ENCODE assay signal across 1 cellular context in the genomic region with DNA sequence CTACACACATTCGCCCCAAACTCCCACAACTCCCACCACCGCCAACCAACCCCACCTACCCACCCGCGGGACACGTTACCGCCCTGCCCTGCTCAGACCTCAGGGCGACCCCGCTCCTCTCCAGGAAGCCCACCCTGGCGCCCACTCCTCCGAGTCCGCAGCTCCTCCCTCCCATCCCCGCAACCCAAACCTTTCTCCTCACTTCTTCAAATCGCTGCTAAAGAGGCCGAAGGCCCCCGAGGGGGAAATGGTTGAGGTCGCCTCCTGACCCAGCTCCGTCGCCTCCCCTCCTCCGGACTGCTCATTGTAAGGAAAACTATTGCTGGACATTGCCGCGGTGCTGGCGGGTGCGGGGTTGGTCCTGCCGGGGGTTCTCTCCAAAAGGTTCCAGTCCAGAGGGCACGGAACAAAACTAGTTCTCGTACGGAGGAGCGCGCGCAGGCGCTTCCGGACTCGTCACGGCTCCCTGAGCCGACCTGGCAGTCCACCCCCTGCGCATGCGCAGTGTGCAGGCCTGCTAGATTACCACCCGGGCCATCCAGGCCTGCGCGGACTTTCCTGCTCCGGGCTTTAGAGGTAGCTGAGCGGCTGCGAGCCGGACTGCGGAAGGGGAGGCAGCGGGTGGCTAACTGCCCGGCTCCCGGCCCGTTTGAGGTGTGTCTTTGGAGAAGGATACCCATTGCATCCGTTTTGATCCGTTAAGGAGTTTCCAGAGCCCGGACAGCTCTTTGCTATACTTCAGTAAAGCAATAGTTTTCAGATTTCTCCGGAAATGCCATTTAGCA.
TF ChIP-seq lines count a peak whose summit lies in the region.

A gene with protein sequence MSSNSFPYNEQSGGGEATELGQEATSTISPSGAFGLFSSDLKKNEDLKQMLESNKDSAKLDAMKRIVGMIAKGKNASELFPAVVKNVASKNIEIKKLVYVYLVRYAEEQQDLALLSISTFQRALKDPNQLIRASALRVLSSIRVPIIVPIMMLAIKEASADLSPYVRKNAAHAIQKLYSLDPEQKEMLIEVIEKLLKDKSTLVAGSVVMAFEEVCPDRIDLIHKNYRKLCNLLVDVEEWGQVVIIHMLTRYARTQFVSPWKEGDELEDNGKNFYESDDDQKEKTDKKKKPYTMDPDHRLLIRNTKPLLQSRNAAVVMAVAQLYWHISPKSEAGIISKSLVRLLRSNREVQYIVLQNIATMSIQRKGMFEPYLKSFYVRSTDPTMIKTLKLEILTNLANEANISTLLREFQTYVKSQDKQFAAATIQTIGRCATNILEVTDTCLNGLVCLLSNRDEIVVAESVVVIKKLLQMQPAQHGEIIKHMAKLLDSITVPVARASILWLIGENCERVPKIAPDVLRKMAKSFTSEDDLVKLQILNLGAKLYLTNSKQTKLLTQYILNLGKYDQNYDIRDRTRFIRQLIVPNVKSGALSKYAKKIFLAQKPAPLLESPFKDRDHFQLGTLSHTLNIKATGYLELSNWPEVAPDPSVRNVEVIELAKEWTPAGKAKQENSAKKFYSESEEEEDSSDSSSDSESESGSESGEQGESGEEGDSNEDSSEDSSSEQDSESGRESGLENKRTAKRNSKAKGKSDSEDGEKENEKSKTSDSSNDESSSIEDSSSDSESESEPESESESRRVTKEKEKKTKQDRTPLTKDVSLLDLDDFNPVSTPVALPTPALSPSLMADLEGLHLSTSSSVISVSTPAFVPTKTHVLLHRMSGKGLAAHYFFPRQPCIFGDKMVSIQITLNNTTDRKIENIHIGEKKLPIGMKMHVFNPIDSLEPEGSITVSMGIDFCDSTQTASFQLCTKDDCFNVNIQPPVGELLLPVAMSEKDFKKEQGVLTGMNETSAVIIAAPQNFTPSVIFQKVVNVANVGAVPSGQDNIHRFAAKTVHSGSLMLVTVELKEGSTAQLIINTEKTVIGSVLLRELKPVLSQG (minus strand): TSS at position 449 of the 785 bp plus-strand sequence. CDS start 119 bp downstream, at position 330.

TF ChIP-seq in HepG2, 621 proteins besides CTCF, POLR2A, EP300 and RAD21 (continued from another document and continues in another):
- TF ChIP-seq, protein P1, sequence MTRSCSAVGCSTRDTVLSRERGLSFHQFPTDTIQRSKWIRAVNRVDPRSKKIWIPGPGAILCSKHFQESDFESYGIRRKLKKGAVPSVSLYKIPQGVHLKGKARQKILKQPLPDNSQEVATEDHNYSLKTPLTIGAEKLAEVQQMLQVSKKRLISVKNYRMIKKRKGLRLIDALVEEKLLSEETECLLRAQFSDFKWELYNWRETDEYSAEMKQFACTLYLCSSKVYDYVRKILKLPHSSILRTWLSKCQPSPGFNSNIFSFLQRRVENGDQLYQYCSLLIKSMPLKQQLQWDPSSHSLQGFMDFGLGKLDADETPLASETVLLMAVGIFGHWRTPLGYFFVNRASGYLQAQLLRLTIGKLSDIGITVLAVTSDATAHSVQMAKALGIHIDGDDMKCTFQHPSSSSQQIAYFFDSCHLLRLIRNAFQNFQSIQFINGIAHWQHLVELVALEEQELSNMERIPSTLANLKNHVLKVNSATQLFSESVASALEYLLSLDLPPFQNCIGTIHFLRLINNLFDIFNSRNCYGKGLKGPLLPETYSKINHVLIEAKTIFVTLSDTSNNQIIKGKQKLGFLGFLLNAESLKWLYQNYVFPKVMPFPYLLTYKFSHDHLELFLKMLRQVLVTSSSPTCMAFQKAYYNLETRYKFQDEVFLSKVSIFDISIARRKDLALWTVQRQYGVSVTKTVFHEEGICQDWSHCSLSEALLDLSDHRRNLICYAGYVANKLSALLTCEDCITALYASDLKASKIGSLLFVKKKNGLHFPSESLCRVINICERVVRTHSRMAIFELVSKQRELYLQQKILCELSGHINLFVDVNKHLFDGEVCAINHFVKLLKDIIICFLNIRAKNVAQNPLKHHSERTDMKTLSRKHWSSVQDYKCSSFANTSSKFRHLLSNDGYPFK (CRISPR knock-in tag; IDR thresholded peaks at IDR 0.05; ENCODE audit: borderline replicate concordance): peak; percentile 79; the same call in 1 of the 2 replicates
- TF ChIP-seq PAWR (CRISPR knock-in tag; IDR thresholded peaks at IDR 0.05; ENCODE audit: borderline replicate concordance) (no peak), CBX1 (IDR thresholded peaks at IDR 0.05; ENCODE audit: low read depth) (no peak), SYNCRIP (IDR thresholded peaks at IDR 0.05; ENCODE audit: insufficient read depth, low read depth, low read length) (no peak), ZNF564 (CRISPR knock-in tag; IDR thresholded peaks at IDR 0.05) (peak; percentile 40; the same call in 1 of the 2 replicates), CREM (IDR thresholded peaks at IDR 0.05) (peak; percentile 62), CREM (CRISPR knock-in tag; IDR thresholded peaks at IDR 0.05) (no peak), HOXA5 (CRISPR knock-in tag; IDR thresholded peaks at IDR 0.05) (peak; percentile 75; the same call in 1 of the 2 replicates), ZNF460 (CRISPR knock-in tag; IDR thresholded peaks at IDR 0.05; ENCODE audit: borderline replicate concordance) (no peak; the same call in 1 of the 2 replicates), ZNF577 (CRISPR knock-in tag; IDR thresholded peaks at IDR 0.05; ENCODE audit: borderline replicate concordance, low read depth) (no peak), CBX2 (IDR thresholded peaks at IDR 0.05; ENCODE audit: low read depth, low read length) (no peak), CBX2 (CRISPR knock-in tag; IDR thresholded peaks at IDR 0.05; ENCODE audit: low read depth) (no peak), PAX8 (CRISPR knock-in tag; IDR thresholded peaks at IDR 0.05; ENCODE audit: borderline replicate concordance) (no peak), ZNF570 (CRISPR knock-in tag; IDR thresholded peaks at IDR 0.05; ENCODE audit: borderline replicate concordance) (no peak), ZNF552 (CRISPR knock-in tag; IDR thresholded peaks at IDR 0.05; ENCODE audit: borderline replicate concordance) (0 out of 2 replicates have a peak, but pooled peaks have one; percentile 42), SPEN (CRISPR knock-in tag; IDR thresholded peaks at IDR 0.05; ENCODE audit: low read depth) (peak; percentile 66), IRX3 (CRISPR knock-in tag; IDR thresholded peaks at IDR 0.05; ENCODE audit: borderline replicate concordance, low read depth) (no peak), ZSCAN12 (CRISPR knock-in tag; IDR thresholded peaks at IDR 0.05) (no peak), SIX1 (CRISPR knock-in tag; IDR thresholded peaks at IDR 0.05; ENCODE audit: borderline replicate concordance) (0 out of 2 replicates have a peak, but pooled peaks have one; percentile 35), ZNF569 (CRISPR knock-in tag; IDR thresholded peaks at IDR 0.05; ENCODE audit: borderline replicate concordance) (no peak), SP2 (CRISPR knock-in tag; IDR thresholded peaks at IDR 0.05) (no peak), WIZ (CRISPR knock-in tag; IDR thresholded peaks at IDR 0.05) (no peak), RFX5 (IDR thresholded peaks at IDR 0.05; ENCODE audit: low read depth, low read length) (peak; percentile 20; the same call in 1 of the 2 replicates), REL (CRISPR knock-in tag; conservative IDR thresholded peaks at IDR 0.05) (no peak), XBP1 (CRISPR knock-in tag; IDR thresholded peaks at IDR 0.05) (no peak), ZZZ3 (CRISPR knock-in tag; IDR thresholded peaks at IDR 0.05; ENCODE audit: borderline replicate concordance) (no peak), ZNF329 (CRISPR knock-in tag; IDR thresholded peaks at IDR 0.05; ENCODE audit: low read depth) (no peak), PHF5A (CRISPR knock-in tag; IDR thresholded peaks at IDR 0.05; ENCODE audit: low read depth, unreplicated experiment) (no peak)
- TF ChIP-seq, protein P2, sequence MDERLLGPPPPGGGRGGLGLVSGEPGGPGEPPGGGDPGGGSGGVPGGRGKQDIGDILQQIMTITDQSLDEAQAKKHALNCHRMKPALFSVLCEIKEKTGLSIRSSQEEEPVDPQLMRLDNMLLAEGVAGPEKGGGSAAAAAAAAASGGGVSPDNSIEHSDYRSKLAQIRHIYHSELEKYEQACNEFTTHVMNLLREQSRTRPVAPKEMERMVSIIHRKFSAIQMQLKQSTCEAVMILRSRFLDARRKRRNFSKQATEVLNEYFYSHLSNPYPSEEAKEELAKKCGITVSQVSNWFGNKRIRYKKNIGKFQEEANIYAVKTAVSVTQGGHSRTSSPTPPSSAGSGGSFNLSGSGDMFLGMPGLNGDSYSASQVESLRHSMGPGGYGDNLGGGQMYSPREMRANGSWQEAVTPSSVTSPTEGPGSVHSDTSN (CRISPR knock-in tag; IDR thresholded peaks at IDR 0.05): no peak
- TF ChIP-seq, protein P3, sequence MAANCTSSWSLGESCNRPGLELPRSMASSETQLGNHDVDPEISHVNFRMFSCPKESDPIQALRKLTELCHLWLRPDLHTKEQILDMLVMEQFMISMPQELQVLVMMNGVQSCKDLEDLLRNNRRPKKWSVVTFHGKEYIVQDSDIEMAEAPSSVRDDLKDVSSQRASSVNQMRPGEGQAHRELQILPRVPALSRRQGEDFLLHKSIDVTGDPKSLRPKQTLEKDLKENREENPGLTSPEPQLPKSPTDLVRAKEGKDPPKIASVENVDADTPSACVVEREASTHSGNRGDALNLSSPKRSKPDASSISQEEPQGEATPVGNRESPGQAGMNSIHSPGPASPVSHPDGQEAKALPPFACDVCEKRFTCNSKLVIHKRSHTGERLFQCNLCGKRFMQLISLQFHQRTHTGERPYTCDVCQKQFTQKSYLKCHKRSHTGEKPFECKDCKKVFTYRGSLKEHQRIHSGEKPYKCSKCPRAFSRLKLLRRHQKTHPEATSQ (CRISPR knock-in tag; IDR thresholded peaks at IDR 0.05; ENCODE audit: borderline replicate concordance): no peak
- TF ChIP-seq, protein P4, sequence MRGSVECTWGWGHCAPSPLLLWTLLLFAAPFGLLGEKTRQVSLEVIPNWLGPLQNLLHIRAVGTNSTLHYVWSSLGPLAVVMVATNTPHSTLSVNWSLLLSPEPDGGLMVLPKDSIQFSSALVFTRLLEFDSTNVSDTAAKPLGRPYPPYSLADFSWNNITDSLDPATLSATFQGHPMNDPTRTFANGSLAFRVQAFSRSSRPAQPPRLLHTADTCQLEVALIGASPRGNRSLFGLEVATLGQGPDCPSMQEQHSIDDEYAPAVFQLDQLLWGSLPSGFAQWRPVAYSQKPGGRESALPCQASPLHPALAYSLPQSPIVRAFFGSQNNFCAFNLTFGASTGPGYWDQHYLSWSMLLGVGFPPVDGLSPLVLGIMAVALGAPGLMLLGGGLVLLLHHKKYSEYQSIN (CRISPR knock-in tag; IDR thresholded peaks at IDR 0.05; ENCODE audit: borderline replicate concordance): no peak
- TF ChIP-seq, protein P5, sequence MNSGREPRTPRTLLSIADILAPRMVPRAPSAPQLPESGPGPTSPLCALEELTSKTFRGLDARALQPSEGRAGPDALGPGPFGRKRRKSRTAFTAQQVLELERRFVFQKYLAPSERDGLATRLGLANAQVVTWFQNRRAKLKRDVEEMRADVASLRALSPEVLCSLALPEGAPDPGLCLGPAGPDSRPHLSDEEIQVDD (CRISPR knock-in tag; IDR thresholded peaks at IDR 0.05; ENCODE audit: borderline replicate concordance): no peak
- TF ChIP-seq, protein P6, sequence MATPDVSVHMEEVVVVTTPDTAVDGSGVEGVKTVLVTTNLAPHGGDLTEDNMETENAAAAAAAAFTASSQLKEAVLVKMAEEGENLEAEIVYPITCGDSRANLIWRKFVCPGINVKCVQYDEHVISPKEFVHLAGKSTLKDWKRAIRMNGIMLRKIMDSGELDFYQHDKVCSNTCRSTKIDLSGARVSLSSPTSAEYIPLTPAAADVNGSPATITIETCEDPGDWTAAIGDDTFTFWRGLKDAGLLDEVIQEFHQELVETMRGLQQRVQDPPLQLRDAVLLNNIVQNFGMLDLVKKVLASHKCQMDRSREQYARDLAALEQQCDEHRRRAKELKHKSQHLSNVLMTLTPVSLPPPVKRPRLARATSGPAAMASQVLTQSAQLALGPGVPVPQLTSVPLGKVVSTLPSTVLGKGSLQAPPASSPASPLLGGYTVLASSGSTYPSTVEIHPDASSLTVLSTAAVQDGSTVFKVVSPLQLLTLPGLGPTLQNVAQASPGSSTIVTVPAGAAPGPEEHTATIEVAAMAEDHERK (CRISPR knock-in tag; IDR thresholded peaks at IDR 0.05; ENCODE audit: low read depth): 0 out of 2 replicates have a peak, but pooled peaks have one; percentile 47
- TF ChIP-seq, protein P7, sequence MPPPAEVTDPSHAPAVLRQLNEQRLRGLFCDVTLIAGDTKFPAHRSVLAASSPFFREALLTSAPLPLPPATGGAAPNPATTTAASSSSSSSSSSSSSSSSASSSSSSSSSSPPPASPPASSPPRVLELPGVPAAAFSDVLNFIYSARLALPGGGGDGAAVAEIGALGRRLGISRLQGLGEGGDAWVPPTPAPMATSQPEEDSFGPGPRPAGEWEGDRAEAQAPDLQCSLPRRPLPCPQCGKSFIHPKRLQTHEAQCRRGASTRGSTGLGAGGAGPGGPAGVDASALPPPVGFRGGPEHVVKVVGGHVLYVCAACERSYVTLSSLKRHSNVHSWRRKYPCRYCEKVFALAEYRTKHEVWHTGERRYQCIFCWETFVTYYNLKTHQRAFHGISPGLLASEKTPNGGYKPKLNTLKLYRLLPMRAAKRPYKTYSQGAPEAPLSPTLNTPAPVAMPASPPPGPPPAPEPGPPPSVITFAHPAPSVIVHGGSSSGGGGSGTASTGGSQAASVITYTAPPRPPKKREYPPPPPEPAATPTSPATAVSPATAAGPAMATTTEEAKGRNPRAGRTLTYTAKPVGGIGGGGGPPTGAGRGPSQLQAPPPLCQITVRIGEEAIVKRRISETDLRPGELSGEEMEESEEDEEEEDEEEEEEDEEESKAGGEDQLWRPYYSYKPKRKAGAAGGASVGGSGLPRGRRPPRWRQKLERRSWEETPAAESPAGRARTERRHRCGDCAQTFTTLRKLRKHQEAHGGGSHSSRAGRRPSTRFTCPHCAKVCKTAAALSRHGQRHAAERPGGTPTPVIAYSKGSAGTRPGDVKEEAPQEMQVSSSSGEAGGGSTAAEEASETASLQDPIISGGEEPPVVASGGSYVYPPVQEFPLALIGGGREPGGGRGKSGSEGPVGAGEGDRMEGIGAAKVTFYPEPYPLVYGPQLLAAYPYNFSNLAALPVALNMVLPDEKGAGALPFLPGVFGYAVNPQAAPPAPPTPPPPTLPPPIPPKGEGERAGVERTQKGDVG (CRISPR knock-in tag; IDR thresholded peaks at IDR 0.05; ENCODE audit: borderline replicate concordance): no peak
- TF ChIP-seq, protein P8, sequence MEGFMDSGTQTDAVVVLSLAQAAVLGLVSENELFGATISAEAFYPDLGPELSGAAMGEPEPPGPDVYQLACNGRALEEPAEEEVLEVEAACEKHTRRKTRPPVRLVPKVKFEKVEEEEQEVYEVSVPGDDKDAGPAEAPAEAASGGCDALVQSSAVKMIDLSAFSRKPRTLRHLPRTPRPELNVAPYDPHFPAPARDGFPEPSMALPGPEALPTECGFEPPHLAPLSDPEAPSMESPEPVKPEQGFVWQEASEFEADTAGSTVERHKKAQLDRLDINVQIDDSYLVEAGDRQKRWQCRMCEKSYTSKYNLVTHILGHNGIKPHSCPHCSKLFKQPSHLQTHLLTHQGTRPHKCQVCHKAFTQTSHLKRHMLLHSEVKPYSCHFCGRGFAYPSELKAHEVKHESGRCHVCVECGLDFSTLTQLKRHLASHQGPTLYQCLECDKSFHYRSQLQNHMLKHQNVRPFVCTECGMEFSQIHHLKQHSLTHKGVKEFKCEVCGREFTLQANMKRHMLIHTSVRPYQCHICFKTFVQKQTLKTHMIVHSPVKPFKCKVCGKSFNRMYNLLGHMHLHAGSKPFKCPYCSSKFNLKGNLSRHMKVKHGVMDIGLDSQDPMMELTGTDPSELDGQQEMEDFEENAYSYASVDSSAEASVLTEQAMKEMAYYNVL (CRISPR knock-in tag; IDR thresholded peaks at IDR 0.05; ENCODE audit: borderline replicate concordance): peak; percentile 80; the same call in 1 of the 2 replicates
